Comparison of ENCODE assay signal across 7 cellular contexts in genomic region chr9:70044450-70045307, GRCh38. TPM values are rescaled to one million over a fixed set of nuclear protein-coding genes. Genes with fewer than 3 reads are reported as not detected.
DNase-seq lines count a peak whose midpoint lies in the region; ATAC-seq and TF ChIP-seq lines count a peak whose summit lies in the region.

No MANE protein-coding gene starts in this region.

- intact Hi-C loops in IMR-90 (cut with micrococcal nuclease) = loop anchor here (5.0 kb wide), 1 partner anchor 72 kb away; no protein-coding TSS in a partner anchor
- intact Hi-C loops in MCF 10A (cut with micrococcal nuclease) = loop anchor here (10.0 kb wide), 1 partner anchor 70 kb away; no protein-coding TSS in a partner anchor

- H3K4me1 Mint-ChIP-seq in MCF 10A (ENCODE audit: insufficient read depth, unreplicated experiment) = peaks cover 55% of the 10 kb centered on the region

- peak overlapping the region; percentile 68 for H3K4me3 Mint-ChIP-seq in MCF 10A (ENCODE audit: unreplicated experiment)

- no peaks in the 10 kb centered on the region for H3K36me3 Mint-ChIP-seq in MCF 10A (ENCODE audit: insufficient read depth, unreplicated experiment)

- peak overlapping the region; percentile 7; the same call in 1 of the 2 replicates for H3K9ac ChIP-seq in IMR-90 (ENCODE audit: low read depth, low read length)
- H3K9ac ChIP-seq in subcutaneous abdominal adipose tissue (ENCODE audit: low read length in 5 of 5) = peak overlapping the region in 2 of 5 donors; percentile 10 to 28

- POLR2A ChIA-PET in IMR-90 (lab: Charles Lee; ENCODE audit: unreplicated experiment) = interaction anchor here (1.0 to 1.1 kb wide), 2 partner anchors 67 to 69 kb away, joined by 3 to 7 read pairs; no protein-coding TSS in a partner anchor
- POLR2A ChIA-PET in MCF 10A (lab: Yijun Ruan, JAX) = interaction anchor here (0.6 to 1.3 kb wide), 12 partner anchors 11 to 1868 kb away, joined by 3 to 4 read pairs (median 3); no protein-coding TSS in a partner anchor

- H4K20me1 ChIP-seq in IMR-90 (ENCODE audit: insufficient read depth, low read length) = no peaks in the 10 kb centered on the region

- no peak overlapping the region for H4K5ac ChIP-seq in IMR-90 (ENCODE audit: low read depth, low read length)

- 0 out of 3 replicates have a peak overlapping the region, but pooled peaks have one; percentile 5 for H2BK15ac ChIP-seq in IMR-90 (ENCODE audit: low read depth, low read length)

- in situ Hi-C loops in IMR-90 (cut with MboI; ENCODE audit: low sequenced_read_pairs) = no loop called here

- no peaks in the 10 kb centered on the region for H3K27me3 Mint-ChIP-seq in MCF 10A (ENCODE audit: insufficient read depth, unreplicated experiment)

- no TSS peak for BruUV-seq in IMR-90 (replicated peaks; lab: Mats Ljungman, UMichigan)
- no TSS peak for BruUV-seq in MCF 10A (replicated peaks; lab: Mats Ljungman, UMichigan)

- H3K4ac ChIP-seq in IMR-90 (ENCODE audit: low read depth, low read length) = peak overlapping the region; percentile 71

- H3K9me1 ChIP-seq in IMR-90 (ENCODE audit: insufficient read depth, low read length) = peaks cover 10% of the 10 kb centered on the region

- peak overlapping the region; percentile 89 for H2BK120ac ChIP-seq in IMR-90 (ENCODE audit: low read depth, low read length)

- no peaks in the 10 kb centered on the region for H3K36me3 ChIP-seq in IMR-90 (ENCODE audit: control insufficient read depth, insufficient read depth, low read length)
- no peaks in the 10 kb centered on the region for H3K36me3 ChIP-seq in subcutaneous abdominal adipose tissue (ENCODE audit: control insufficient read depth in 5 of 5, insufficient read depth in 5 of 5, low read length in 5 of 5)

- no peak for TF ChIP-seq RAD21 in IMR-90 (IDR thresholded peaks at IDR 0.05; ENCODE audit: low read length)

- dilution Hi-C loops in IMR-90 (cut with HindIII; ENCODE audit: low sequenced_read_pairs, unreplicated experiment) = no loop called here

- no peak overlapping the region for H3K27ac ChIP-seq in IMR-90 (ENCODE audit: insufficient read depth, low read length)
- peak overlapping the region; percentile 23 for H3K27ac ChIP-seq in subcutaneous abdominal adipose tissue (ENCODE audit: low read depth, low read length)

- H3K27ac Mint-ChIP-seq in MCF 10A (ENCODE audit: low read depth, unreplicated experiment) = peak overlapping the region; percentile 6

- H2BK20ac ChIP-seq in IMR-90 (ENCODE audit: low read depth, low read length) = peak overlapping the region; percentile 71

- H3K4me2 ChIP-seq in IMR-90 (ENCODE audit: low read depth, low read length) = peak overlapping the region; percentile 97

- no peaks in the 10 kb centered on the region for H3K9me3 Mint-ChIP-seq in MCF 10A (ENCODE audit: unreplicated experiment)

- H3K27me3 ChIP-seq in IMR-90 (ENCODE audit: control insufficient read depth, insufficient read depth, low read length) (no peaks in the 10 kb centered on the region), subcutaneous abdominal adipose tissue (ENCODE audit: control insufficient read depth in 5 of 5, insufficient read depth in 4 of 5, low read length in 5 of 5) (peaks cover 6 to 20% (median 16%) of the 10 kb centered on the region in 5 donors)

- ATAC-seq in IMR-90 (ENCODE audit: low read depth) (peak; percentile 73), GM18519 (IDR thresholded peaks at IDR 0.05; ENCODE audit: low FRiP score, unreplicated experiment) (no peak)

- H3K9me3 ChIP-seq in IMR-90 (ENCODE audit: control insufficient read depth, insufficient read depth, low read length) = no peaks in the 10 kb centered on the region
- no peaks in the 10 kb centered on the region for H3K9me3 ChIP-seq in subcutaneous abdominal adipose tissue (ENCODE audit: control insufficient read depth in 5 of 5, low read length in 5 of 5)

- peak overlapping the region; percentile 76 for H3K23ac ChIP-seq in IMR-90 (ENCODE audit: low read depth, low read length)

- H2BK5ac ChIP-seq in IMR-90 (ENCODE audit: low read depth, low read length, poor library complexity, severe bottlenecking) = no peak overlapping the region

- H3K4me3 ChIP-seq in IMR-90 (ENCODE audit: insufficient read depth, low read depth, low read length) (peak overlapping the region; percentile 57), subcutaneous abdominal adipose tissue (ENCODE audit: low read depth in 1 of 5, low read length in 5 of 5) (peak overlapping the region; percentile 64 to 70 (median 67))

- peak overlapping the region; percentile 74 for H2AK9ac ChIP-seq in IMR-90 (replicated peaks; ENCODE audit: low read depth, low read length, poor library complexity)

- TF ChIP-seq CTCF in IMR-90 (conservative IDR thresholded peaks at IDR 0.05; ENCODE audit: low read depth, low read length) (no peak), MCF 10A (IDR thresholded peaks at IDR 0.05; ENCODE audit: unreplicated experiment) (no peak)

- peak overlapping the region in 1 of 2 experiments; percentile 77; a peak in 1 of 4 replicates for H4K8ac ChIP-seq in IMR-90 (ENCODE audit: low read depth in 2 of 2, low read length in 2 of 2)

- no peak overlapping the region for H3K56ac ChIP-seq in IMR-90 (ENCODE audit: extremely low read depth, insufficient read depth, low read length)

- 19% methylated on average over 3 of the region's 29 CpGs; no CpG with 5 or more reads in 1 of the 2 experiments for WGBS in IMR-90 (ENCODE audit: extremely low coverage in 2 of 2, insufficient read length in 1 of 2), 2 experiments

- peaks cover 0 to 3% of the 10 kb centered on the region in 2 experiments; a peak in 1 of 4 replicates for H3K79me1 ChIP-seq in IMR-90 (ENCODE audit: low read depth in 1 of 2, low read length in 2 of 2)

- CTCF ChIA-PET in IMR-90 (lab: Yijun Ruan, JAX) (interaction anchor here (0.9 to 1.6 kb wide), 4 partner anchors 10 to 73 kb away, joined by 4 to 6 read pairs (median 4); no protein-coding TSS in a partner anchor), MCF 10A (lab: Yijun Ruan, JAX) (interaction anchor here (0.6 to 1.9 kb wide), 9 partner anchors 11 to 74 kb away, joined by 3 to 6 read pairs (median 3); no protein-coding TSS in a partner anchor)

- H2AFZ ChIP-seq in IMR-90 (replicated peaks; ENCODE audit: low read length, poor library complexity) = peak overlapping the region; percentile 98

- H3K4me1 ChIP-seq in IMR-90 (ENCODE audit: control insufficient read depth, insufficient read depth, low read length) (peaks cover 15% of the 10 kb centered on the region), subcutaneous abdominal adipose tissue (ENCODE audit: control insufficient read depth in 5 of 5, insufficient read depth in 5 of 5, low read length in 5 of 5) (peaks cover 4 to 47% (median 35%) of the 10 kb centered on the region in 5 donors)

- H3K14ac ChIP-seq in IMR-90 (replicated peaks; ENCODE audit: low read depth, low read length) = peak overlapping the region; percentile 61

- peak overlapping the region; percentile 6; the same call in 1 of the 2 replicates for H3K18ac ChIP-seq in IMR-90 (ENCODE audit: low read depth, low read length)

- DNase-seq in IMR-90 = peak; percentile 63
- DNase-seq in MCF 10A (ENCODE audit: unreplicated experiment) = peak; percentile 69
- peak; percentile 79 for DNase-seq in kidney glomerular epithelial cell (lab: John Stamatoyannopoulos, UW)
- no peak for DNase-seq in cerebellar nuclear complex (lab: John Stamatoyannopoulos, UW)
- no peak for DNase-seq in cerebellar cortex (ENCODE audit: low spot score)

- no peak overlapping the region for H4K91ac ChIP-seq in IMR-90 (ENCODE audit: insufficient read depth, low read depth, low read length)

- no peak for TF ChIP-seq POLR2A in IMR-90 (IDR thresholded peaks at IDR 0.05; ENCODE audit: low read depth, low read length)

- H2AK5ac ChIP-seq in IMR-90 (ENCODE audit: low read depth, low read length) = peak overlapping the region; percentile 45; the same call in 1 of the 2 replicates

TF ChIP-seq in IMR-90, 13 proteins besides CTCF, POLR2A, EP300 and RAD21:
- TF ChIP-seq, protein P1, sequence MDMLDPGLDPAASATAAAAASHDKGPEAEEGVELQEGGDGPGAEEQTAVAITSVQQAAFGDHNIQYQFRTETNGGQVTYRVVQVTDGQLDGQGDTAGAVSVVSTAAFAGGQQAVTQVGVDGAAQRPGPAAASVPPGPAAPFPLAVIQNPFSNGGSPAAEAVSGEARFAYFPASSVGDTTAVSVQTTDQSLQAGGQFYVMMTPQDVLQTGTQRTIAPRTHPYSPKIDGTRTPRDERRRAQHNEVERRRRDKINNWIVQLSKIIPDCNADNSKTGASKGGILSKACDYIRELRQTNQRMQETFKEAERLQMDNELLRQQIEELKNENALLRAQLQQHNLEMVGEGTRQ (IDR thresholded peaks at IDR 0.05; ENCODE audit: low read depth, low read length) = no peak
- TF ChIP-seq FOS (IDR thresholded peaks at IDR 0.05; ENCODE audit: low read depth, low read length) (peak; percentile 57), NFE2L2 (IDR thresholded peaks at IDR 0.05; ENCODE audit: low read depth, low read length) (no peak)

RNA-seq across cellular contexts. Expression of gene MAMDC2, which starts 1.0 kb away (rescaled TPM):
- total RNA-seq in IMR-90 (2012; rRNA removed) (5.0 and 5.6 TPM in 2 replicates), MCF 10A (2022) (not detected in 2 replicates)
- 5.0 and 5.2 TPM in 2 replicates for polyA plus RNA-seq in IMR-90 (2012; rRNA removed)
- polyA plus RNA-seq in IMR-90 (2012; cell fraction: cytosol; rRNA removed) = 1.2 and 2.8 TPM in 2 replicates
- 1.3 and 3.5 TPM in 2 replicates for polyA plus RNA-seq in IMR-90 (2012; cell fraction: nucleus; rRNA removed; ENCODE audit: low replicate concordance)

Comparison
In these comparisons a context has a peak if more than half of its experiments do, and no peak if none do; other contexts are left out.
1. DNase-seq: peak in IMR-90 (single experiment), MCF 10A (single experiment) and kidney glomerular epithelial cell (single experiment); none in cerebellar nuclear complex (0 of 2) and cerebellar cortex (single experiment).